Comparison of ENCODE assay signal across 33 cellular contexts in the genomic region with DNA sequence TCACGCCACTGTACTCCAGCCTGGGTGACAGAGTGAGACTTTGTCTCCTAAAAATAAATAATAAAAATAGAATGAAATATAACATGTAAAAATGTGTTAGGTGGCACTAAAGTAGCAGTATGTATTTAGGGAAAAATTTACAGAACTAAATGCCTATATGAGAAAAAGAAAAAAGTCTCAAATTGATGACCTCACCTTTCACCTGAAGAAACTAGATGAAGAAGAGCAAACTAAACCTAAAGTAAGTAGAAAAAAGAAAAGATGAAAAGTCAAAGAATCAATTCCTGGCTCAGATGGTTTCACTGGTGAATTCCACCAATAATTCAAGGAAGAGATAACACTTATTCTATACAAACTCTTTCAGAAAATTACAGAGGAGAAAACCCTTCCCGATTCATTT.
"Had no signal": no experiment of that assay in that cellular context is flagged by ENCODE, and none has a peak within 500 bp of the region (broad histone marks: within the 10 kb centered on the region; RNA-seq: fewer than 3 reads in every experiment).

No MANE protein-coding gene starts in this region.

- H3K36me3 ChIP-seq: adrenal gland, ascending aorta, brain microvascular endothelial cell, breast epithelium, cardiac muscle cell had no signal

- FAIRE-seq: astrocyte had no signal

- ATAC-seq: activated naive CD4-positive, alpha-beta T cell treated with anti-CD3 and anti-CD28 coated beads, Interleukin-2, amount 50 U/mL, for 72 hours; activated naive CD8-positive, alpha-beta T cell treated with anti-CD3 and anti-CD28 coated beads, Interleukin-2, amount 50 U/mL, for 24 hours; activated T-cell treated with anti-CD3 and anti-CD28 coated beads, Interleukin-2, amount 50 U/mL, for 4 hours; activated T-cell treated with anti-CD3 and anti-CD28 coated beads, Interleukin-2, amount 50 U/mL, for 72 hours; activated T-helper 17 cell treated with anti-CD3 and anti-CD28 coated beads, Interleukin-2, amount 50 U/mL, for 72 hours; body of pancreas had no signal

- H3K27me3 ChIP-seq: adrenal gland, ascending aorta, body of pancreas, brain microvascular endothelial cell, breast epithelium, cardiac muscle cell had no signal

- DNase-seq: activated effector memory CD4-positive, alpha-beta T cell treated with anti-CD3 and anti-CD28 coated beads, Interleukin-2, amount 50 U/mL, for 16 hours; activated effector memory CD4-positive, alpha-beta T cell treated with Interleukin-2 at 50 U/mL for 16 hours; activated gamma-delta T cell; activated gamma-delta T cell treated with Interleukin-2 at 50 U/mL for 16 hours; activated naive CD4-positive, alpha-beta T cell; activated naive CD4-positive, alpha-beta T cell treated with anti-CD3 and anti-CD28 coated beads for 36 hours; activated naive CD4-positive, alpha-beta T cell treated with anti-CD3 and anti-CD28 coated beads, Interleukin-2, amount 10 ng/mL, durations not matched to agents 7 days and 5 days; activated naive CD4-positive, alpha-beta T cell treated with anti-CD3 and anti-CD28 coated beads, Interleukin-2, amount 50 U/mL, for 16 hours; activated naive CD4-positive, alpha-beta T cell treated with Interleukin-2 at 50 U/mL for 16 hours; activated naive CD8-positive, alpha-beta T cell treated with anti-CD3 and anti-CD28 coated beads for 36 hours; activated naive CD8-positive, alpha-beta T cell treated with anti-CD3 and anti-CD28 coated beads, Interleukin-2, amount 10 ng/mL, durations not matched to agents 7 days and 5 days; activated naive CD8-positive, alpha-beta T cell treated with anti-CD3 and anti-CD28 coated beads, Interleukin-2, amount 50 U/mL, for 24 hours; activated T-cell treated with anti-CD3 and anti-CD28 coated beads, Interleukin-2, amount 50 U/mL, for 1 hour; activated T-cell treated with anti-CD3 and anti-CD28 coated beads, Interleukin-2, amount 50 U/mL, for 24 hours; activated T-cell treated with anti-CD3 and anti-CD28 coated beads, Interleukin-2, amount 50 U/mL, for 4 hours; activated T-cell treated with anti-CD3 and anti-CD28 coated beads, Interleukin-2, amount 50 U/mL, for 48 hours; activated T-cell treated with anti-CD3 and anti-CD28 coated beads, Interleukin-2, amount 50 U/mL, for 72 hours; amniotic stem cell; amygdala; anterior cingulate cortex; aorta; body of pancreas; brain microvascular endothelial cell; caudate nucleus; central memory CD4-positive, alpha-beta T cell; cerebellar nuclear complex had no signal

- H3K9me3 ChIP-seq: adrenal gland, ascending aorta, body of pancreas, breast epithelium had no signal

- H3K4me3 ChIP-seq: adrenal gland, ascending aorta, body of pancreas, breast epithelium, cardiac muscle cell had no signal

- H3K27ac ChIP-seq: adrenal gland, ascending aorta, body of pancreas, brain microvascular endothelial cell, breast epithelium, cardiac muscle cell had no signal

- H3K4me1 ChIP-seq: adrenal gland, ascending aorta, body of pancreas, breast epithelium had no signal
